Comparison of ENCODE assay signal across 3 cellular contexts in genomic region chr9:136226680-136227410, GRCh38.
TF ChIP-seq lines count a peak whose summit lies in the region.

No MANE protein-coding gene starts in this region.

TF ChIP-seq in SK-N-SH, 30 proteins besides CTCF, POLR2A, EP300 and RAD21:
- TF ChIP-seq GATA2 (CRISPR knock-in tag; IDR thresholded peaks at IDR 0.05) (0 out of 2 replicates have a peak, but pooled peaks have one; percentile 12), JUND (IDR thresholded peaks at IDR 0.05) (no peak), RFX5 (IDR thresholded peaks at IDR 0.05; ENCODE audit: low read length) (no peak)

TF ChIP-seq in SK-N-SH treated with all-trans-retinoic acid at 6 μM for 48 hours, 23 proteins besides CTCF, POLR2A, EP300 and RAD21:
- TF ChIP-seq GLIS3 (CRISPR knock-in tag; IDR thresholded peaks at IDR 0.05) (no peak), ZNF70 (CRISPR knock-in tag; IDR thresholded peaks at IDR 0.05) (no peak), PPARA (CRISPR knock-in tag; IDR thresholded peaks at IDR 0.05; ENCODE audit: borderline replicate concordance) (no peak), TOX (CRISPR knock-in tag; IDR thresholded peaks at IDR 0.05; ENCODE audit: borderline replicate concordance) (no peak), CSRNP3 (CRISPR knock-in tag; IDR thresholded peaks at IDR 0.05) (no peak), BACH2 (CRISPR knock-in tag; IDR thresholded peaks at IDR 0.05; ENCODE audit: borderline replicate concordance) (no peak), TCF4 (CRISPR knock-in tag; IDR thresholded peaks at IDR 0.05; ENCODE audit: borderline replicate concordance) (no peak), ARNTL (CRISPR knock-in tag; IDR thresholded peaks at IDR 0.05; ENCODE audit: borderline replicate concordance, low read depth) (no peak), RARB (CRISPR knock-in tag; IDR thresholded peaks at IDR 0.05) (no peak), PATZ1 (CRISPR knock-in tag; IDR thresholded peaks at IDR 0.05; ENCODE audit: borderline replicate concordance) (no peak), OSR1 (CRISPR knock-in tag; IDR thresholded peaks at IDR 0.05) (no peak), ESRRG (CRISPR knock-in tag; IDR thresholded peaks at IDR 0.05) (no peak)
TF ChIP-seq in SK-N-SH treated with all-trans-retinoic acid at 6 μM for 48 hours: peak in this region for 0.

TF ChIP-seq in K562, 482 proteins besides CTCF, POLR2A, EP300 and RAD21:
- TF ChIP-seq CBX8 (IDR thresholded peaks at IDR 0.05; ENCODE audit: borderline replicate concordance, extremely low read depth, low read depth, low read length, poor library complexity, severe bottlenecking) (no peak), ZNF165 (CRISPR knock-in tag; IDR thresholded peaks at IDR 0.05; ENCODE audit: borderline replicate concordance) (no peak), HCFC1 (IDR thresholded peaks at IDR 0.05; ENCODE audit: low read depth, low read length) (no peak), TCF15 (CRISPR knock-in tag; IDR thresholded peaks at IDR 0.05) (no peak), FOXJ2 (tag; IDR thresholded peaks at IDR 0.05) (no peak), POLR2G (IDR thresholded peaks at IDR 0.05; ENCODE audit: low read depth, low read length) (0 out of 2 replicates have a peak, but pooled peaks have one; percentile 1)
